In the genomic region with DNA sequence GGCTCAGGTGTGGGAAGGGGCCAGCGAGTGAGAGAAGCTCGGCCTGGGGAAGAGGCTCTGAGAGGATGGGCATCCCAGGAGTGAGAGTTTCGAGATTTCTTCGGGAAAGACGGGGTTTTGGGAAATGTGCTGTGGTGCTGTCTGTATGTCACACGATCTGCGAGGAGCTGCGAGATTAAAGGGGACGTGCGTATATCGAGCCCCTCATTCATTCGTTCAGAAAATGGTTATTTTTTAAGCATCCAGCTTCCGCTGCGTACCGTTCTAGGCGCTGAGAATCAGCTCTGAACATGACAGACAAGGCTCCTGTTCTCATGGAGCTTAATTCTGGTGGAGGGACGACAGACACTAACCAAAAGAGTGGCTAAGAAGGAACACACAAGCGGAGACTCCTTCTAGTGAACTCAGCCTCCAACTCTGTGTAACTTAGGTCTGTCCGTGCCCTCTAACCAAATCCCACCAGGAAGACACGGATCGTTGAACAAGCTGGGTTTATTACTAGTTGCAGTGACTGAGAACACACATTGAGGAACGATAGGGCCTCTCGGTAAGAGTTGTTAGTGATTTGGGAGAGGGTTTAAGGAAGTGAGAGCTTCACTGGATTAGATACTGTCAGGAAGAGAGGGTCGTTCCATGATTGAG, we compare ENCODE assay signal across 8 cellular contexts. TPM values are rescaled to one million over a fixed set of nuclear protein-coding genes. Genes with fewer than 3 reads are reported as not detected.
DNase-seq lines count a peak whose midpoint lies in the region; ATAC-seq and TF ChIP-seq lines count a peak whose summit lies in the region.

No MANE protein-coding gene starts in this region.

- H3K4me3 ChIP-seq in BLaER1 (peak overlapping the region; percentile 99), HEK293 (ENCODE audit: low read depth, low read length) (peak overlapping the region; percentile 90), WI38 (ENCODE audit: low read depth, low read length) (peak overlapping the region; percentile 81), fibroblast of villous mesenchyme (ENCODE audit: low read depth, low read length) (peak overlapping the region; percentile 88), parathyroid adenoma (ENCODE audit: low read depth, low read length) (peak overlapping the region; percentile 83)

- H3K36me3 ChIP-seq in BLaER1 = no peaks in the 10 kb centered on the region
- no peaks in the 10 kb centered on the region; a peak in 1 of 3 replicates for H3K36me3 ChIP-seq in HEK293 (ENCODE audit: control insufficient read depth in 2 of 2, insufficient read depth in 1 of 2, low read length in 2 of 2)
- no peaks in the 10 kb centered on the region for H3K36me3 ChIP-seq in parathyroid adenoma (ENCODE audit: control insufficient read depth, insufficient read depth, low read length)

- H3K27me3 ChIP-seq in BLaER1 = no peaks in the 10 kb centered on the region
- H3K27me3 ChIP-seq in parathyroid adenoma (ENCODE audit: control insufficient read depth, insufficient read depth, low read length) = no peaks in the 10 kb centered on the region

- H3K9ac ChIP-seq in BLaER1 (peak overlapping the region; percentile 97), parathyroid adenoma (peak overlapping the region; percentile 93)

- ATAC-seq in left lobe of liver = no peak

- H3K4me2 ChIP-seq in BLaER1 (peak overlapping the region; percentile 96), parathyroid adenoma (ENCODE audit: low read length) (peak overlapping the region; percentile 82)

- peak overlapping the region; percentile 99 for H2AFZ ChIP-seq in parathyroid adenoma

- H3K79me2 ChIP-seq in parathyroid adenoma = peaks cover 30% of the 10 kb centered on the region

- H3K9me3 ChIP-seq in BLaER1 (no peaks in the 10 kb centered on the region), HEK293 (ENCODE audit: control insufficient read depth, insufficient read depth, low read depth, low read length) (no peaks in the 10 kb centered on the region), parathyroid adenoma (ENCODE audit: control insufficient read depth, low read length) (no peaks in the 10 kb centered on the region)

- peaks cover 34% of the 10 kb centered on the region for H3K4me1 ChIP-seq in BLaER1
- H3K4me1 ChIP-seq in HEK293 (ENCODE audit: control insufficient read depth, insufficient read depth, low read length) = peaks cover 23% of the 10 kb centered on the region
- H3K4me1 ChIP-seq in parathyroid adenoma = peaks cover 12% of the 10 kb centered on the region

- TF ChIP-seq CTCF in HEK293 (tag by site-specific recombination; IDR thresholded peaks at IDR 0.05) (no peak), WI38 (IDR thresholded peaks at IDR 0.05; ENCODE audit: low read depth, low read length) (no peak), fibroblast of villous mesenchyme (IDR thresholded peaks at IDR 0.05; ENCODE audit: insufficient read depth, low read depth, low read length) (no peak), parathyroid adenoma (IDR thresholded peaks at IDR 0.05) (no peak)

- no peak for DNase-seq in fibroblast of villous mesenchyme (ENCODE audit: low read depth)
- DNase-seq in left lobe of liver (ENCODE audit: low spot score) = no peak
- DNase-seq in cerebellar cortex (ENCODE audit: low spot score) = no peak
- no peak for DNase-seq in NCI-H1930 (lab: John Stamatoyannopoulos, UW)

- POLR2A ChIA-PET in HEK293 (lab: Yijun Ruan, JAX) = interaction anchor here (0.5 to 3.0 kb wide), 13 partner anchors 10 to 620 kb away, joined by 3 to 19 read pairs (median 5); a partner anchor contains a TSS

- CTCF ChIA-PET in HEK293 (lab: Yijun Ruan, JAX) = interaction anchor here (0.5 to 3.9 kb wide), 11 partner anchors 11 to 624 kb away, joined by 3 to 31 read pairs (median 4); no protein-coding TSS in a partner anchor

- peaks cover 35% of the 10 kb centered on the region for H4K20me1 ChIP-seq in BLaER1

- peak overlapping the region; percentile 96 for H3K27ac ChIP-seq in BLaER1
- H3K27ac ChIP-seq in HEK293 (ENCODE audit: extremely low read depth, low read depth, low read length) = peak overlapping the region; percentile 97
- H3K27ac ChIP-seq in parathyroid adenoma = peak overlapping the region; percentile 95

TF ChIP-seq in HEK293, 187 proteins besides CTCF, POLR2A, EP300 and RAD21 (continues in another document):
- no peak for TF ChIP-seq ZNF560 (tag by site-specific recombination; IDR thresholded peaks at IDR 0.05; ENCODE audit: borderline replicate concordance)
- no peak for TF ChIP-seq ZNF324 (tag by site-specific recombination; IDR thresholded peaks at IDR 0.05)
- TF ChIP-seq, protein P1, sequence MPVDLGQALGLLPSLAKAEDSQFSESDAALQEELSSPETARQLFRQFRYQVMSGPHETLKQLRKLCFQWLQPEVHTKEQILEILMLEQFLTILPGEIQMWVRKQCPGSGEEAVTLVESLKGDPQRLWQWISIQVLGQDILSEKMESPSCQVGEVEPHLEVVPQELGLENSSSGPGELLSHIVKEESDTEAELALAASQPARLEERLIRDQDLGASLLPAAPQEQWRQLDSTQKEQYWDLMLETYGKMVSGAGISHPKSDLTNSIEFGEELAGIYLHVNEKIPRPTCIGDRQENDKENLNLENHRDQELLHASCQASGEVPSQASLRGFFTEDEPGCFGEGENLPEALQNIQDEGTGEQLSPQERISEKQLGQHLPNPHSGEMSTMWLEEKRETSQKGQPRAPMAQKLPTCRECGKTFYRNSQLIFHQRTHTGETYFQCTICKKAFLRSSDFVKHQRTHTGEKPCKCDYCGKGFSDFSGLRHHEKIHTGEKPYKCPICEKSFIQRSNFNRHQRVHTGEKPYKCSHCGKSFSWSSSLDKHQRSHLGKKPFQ (tag by site-specific recombination; IDR thresholded peaks at IDR 0.05) = no peak
- TF ChIP-seq ZNF214 (tag by site-specific recombination; IDR thresholded peaks at IDR 0.05; ENCODE audit: borderline replicate concordance) = no peak
- no peak for TF ChIP-seq ZBTB1 (tag by site-specific recombination; IDR thresholded peaks at IDR 0.05)
- no peak for TF ChIP-seq GLI2 (tag by site-specific recombination; IDR thresholded peaks at IDR 0.05; ENCODE audit: borderline replicate concordance, low read depth)
- TF ChIP-seq SCRT1 (tag by site-specific recombination; IDR thresholded peaks at IDR 0.05; ENCODE audit: borderline replicate concordance) = no peak; the same call in 1 of the 2 replicates
- TF ChIP-seq ZNF473 (tag by site-specific recombination; IDR thresholded peaks at IDR 0.05) = no peak
- no peak for TF ChIP-seq ZXDB (tag by site-specific recombination; IDR thresholded peaks at IDR 0.05)
- TF ChIP-seq, protein P2, sequence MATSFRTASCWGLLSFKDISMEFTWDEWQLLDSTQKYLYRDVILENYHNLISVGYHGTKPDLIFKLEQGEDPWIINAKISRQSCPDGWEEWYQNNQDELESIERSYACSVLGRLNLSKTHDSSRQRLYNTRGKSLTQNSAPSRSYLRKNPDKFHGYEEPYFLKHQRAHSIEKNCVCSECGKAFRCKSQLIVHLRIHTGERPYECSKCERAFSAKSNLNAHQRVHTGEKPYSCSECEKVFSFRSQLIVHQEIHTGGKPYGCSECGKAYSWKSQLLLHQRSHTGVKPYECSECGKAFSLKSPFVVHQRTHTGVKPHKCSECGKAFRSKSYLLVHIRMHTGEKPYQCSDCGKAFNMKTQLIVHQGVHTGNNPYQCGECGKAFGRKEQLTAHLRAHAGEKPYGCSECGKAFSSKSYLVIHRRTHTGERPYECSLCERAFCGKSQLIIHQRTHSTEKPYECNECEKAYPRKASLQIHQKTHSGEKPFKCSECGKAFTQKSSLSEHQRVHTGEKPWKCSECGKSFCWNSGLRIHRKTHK (tag by site-specific recombination; IDR thresholded peaks at IDR 0.05) = no peak
- TF ChIP-seq ZNF16 (tag by site-specific recombination; IDR thresholded peaks at IDR 0.05; ENCODE audit: low read depth) = 0 out of 2 replicates have a peak, but pooled peaks have one; percentile 15
- TF ChIP-seq, protein P3, sequence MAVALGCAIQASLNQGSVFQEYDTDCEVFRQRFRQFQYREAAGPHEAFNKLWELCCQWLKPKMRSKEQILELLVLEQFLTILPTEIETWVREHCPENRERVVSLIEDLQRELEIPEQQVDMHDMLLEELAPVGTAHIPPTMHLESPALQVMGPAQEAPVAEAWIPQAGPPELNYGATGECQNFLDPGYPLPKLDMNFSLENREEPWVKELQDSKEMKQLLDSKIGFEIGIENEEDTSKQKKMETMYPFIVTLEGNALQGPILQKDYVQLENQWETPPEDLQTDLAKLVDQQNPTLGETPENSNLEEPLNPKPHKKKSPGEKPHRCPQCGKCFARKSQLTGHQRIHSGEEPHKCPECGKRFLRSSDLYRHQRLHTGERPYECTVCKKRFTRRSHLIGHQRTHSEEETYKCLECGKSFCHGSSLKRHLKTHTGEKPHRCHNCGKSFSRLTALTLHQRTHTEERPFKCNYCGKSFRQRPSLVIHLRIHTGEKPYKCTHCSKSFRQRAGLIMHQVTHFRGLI (tag by site-specific recombination; IDR thresholded peaks at IDR 0.05) = no peak
- no peak for TF ChIP-seq GFI1B (tag by site-specific recombination; IDR thresholded peaks at IDR 0.05)
- TF ChIP-seq REPIN1 (tag by site-specific recombination; IDR thresholded peaks at IDR 0.05; ENCODE audit: low read depth) = peak; percentile 64; the same call in 1 of the 2 replicates
- no peak for TF ChIP-seq ZNF404 (tag by site-specific recombination; IDR thresholded peaks at IDR 0.05)
- TF ChIP-seq ZNF24 (tag by site-specific recombination; IDR thresholded peaks at IDR 0.05) = peak; percentile 95
- no peak for TF ChIP-seq ZNF211 (tag by site-specific recombination; IDR thresholded peaks at IDR 0.05; ENCODE audit: low read depth)

RNA-seq across cellular contexts. Expression of a gene that starts 0.8 kb away (rescaled TPM):
- total RNA-seq in fibroblast of villous mesenchyme (68.0 and 112 TPM in 2 replicates), left lobe of liver (21.9 TPM)
